ENCODE assay signal across 8 cellular contexts in the genomic region with DNA sequence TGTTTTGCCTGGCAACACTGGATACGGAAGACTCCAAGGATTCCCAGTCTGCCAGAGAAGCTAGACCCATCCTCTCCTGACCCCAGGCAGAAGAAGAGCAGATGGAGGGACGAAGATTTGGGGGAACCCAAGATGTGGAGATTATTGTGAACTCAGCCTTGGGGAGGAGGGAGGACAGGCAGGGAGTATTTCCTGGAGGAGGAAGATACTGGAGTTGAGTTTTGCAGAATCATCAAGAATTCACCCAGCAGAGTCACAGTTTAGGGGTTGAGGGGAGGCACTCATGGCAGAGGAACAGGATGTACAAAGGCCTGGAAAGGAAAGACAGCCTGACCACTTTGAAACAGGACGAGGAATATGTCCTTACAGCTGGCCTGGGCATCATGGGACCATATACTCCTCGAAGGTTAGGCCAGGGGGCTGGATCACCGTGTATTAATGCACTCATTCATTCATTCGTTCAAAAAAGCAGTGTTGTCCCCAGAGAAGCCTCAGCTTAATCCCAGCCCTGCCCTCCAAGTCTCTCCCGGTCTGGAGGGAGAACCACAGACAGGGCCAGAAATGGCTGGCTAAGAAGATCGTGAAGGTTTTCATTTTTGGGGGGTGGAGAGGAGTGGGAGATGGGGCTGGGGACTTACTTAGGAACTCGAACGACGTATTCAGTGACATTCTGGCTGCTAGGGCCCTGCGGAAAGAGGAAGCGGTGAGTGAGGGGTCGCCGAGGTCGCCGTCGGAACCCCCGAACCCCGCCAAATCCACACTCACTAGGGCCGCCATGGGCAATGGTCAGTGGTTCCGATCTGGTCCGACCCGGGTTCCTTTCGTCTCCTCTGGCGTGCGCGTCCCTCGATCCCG. TPM values are rescaled to one million over a fixed set of nuclear protein-coding genes. Genes with fewer than 3 reads are reported as not detected.
DNase-seq lines count a peak whose midpoint lies in the region; ATAC-seq and TF ChIP-seq lines count a peak whose summit lies in the region.

No MANE protein-coding gene starts in this region.

- no peak overlapping the region for H2AFZ ChIP-seq in H9 (ENCODE audit: low read length)

- H3K79me1 ChIP-seq in H9 (ENCODE audit: insufficient read depth, low read depth, low read length, poor library complexity, severe bottlenecking) = peaks cover 9% of the 10 kb centered on the region

- DNase-seq in H9 = no peak
- no peak for DNase-seq in activated naive CD8-positive, alpha-beta T cell treated with anti-CD3 and anti-CD28 coated beads for 36 hours
- DNase-seq in left lung = no peak
- no peak for DNase-seq in upper lobe of left lung
- no peak for DNase-seq in DMS79 (lab: John Stamatoyannopoulos, UW)
- no peak for DNase-seq in stimulated activated CD4-positive, alpha-beta T cell treated with anti-CD3 and anti-CD28 coated beads, Interleukin-1b, Interleukin-23, amount 100 ng/mL, for 48 hours
- DNase-seq in COLO829 (ENCODE audit: low spot score) = no peak

- no peaks in the 10 kb centered on the region for H3K27me3 ChIP-seq in H9 (ENCODE audit: insufficient read depth, low read length)
- H3K27me3 ChIP-seq in left lung = no peaks in the 10 kb centered on the region
- no peaks in the 10 kb centered on the region for H3K27me3 ChIP-seq in upper lobe of left lung

- no peak for ATAC-seq in left lung
- no peak for ATAC-seq in upper lobe of left lung (ENCODE audit: low FRiP score in 2 of 2)

- no peak overlapping the region for H2BK15ac ChIP-seq in H9 (ENCODE audit: low read depth, low read length)

- peak overlapping the region; percentile 97 for H3K4me3 Mint-ChIP-seq in H9
- peak overlapping the region; percentile 95 for H3K4me3 Mint-ChIP-seq in activated naive CD8-positive, alpha-beta T cell treated with anti-CD3 and anti-CD28 coated beads for 36 hours

- no peak overlapping the region for H3K56ac ChIP-seq in H9 (ENCODE audit: insufficient read length, low read depth, low read length)

- no peak overlapping the region for H2BK12ac ChIP-seq in H9 (ENCODE audit: insufficient read length, low read depth, low read length)

- H3K23me2 ChIP-seq in H9 (ENCODE audit: insufficient read length, low read depth, low read length, poor library complexity, severe bottlenecking) = peaks cover 6% of the 10 kb centered on the region

- no peak for TF ChIP-seq CTCF in 22Rv1 (IDR thresholded peaks at IDR 0.05)
- no peak for TF ChIP-seq CTCF in H9 (conservative IDR thresholded peaks at IDR 0.05)
- no peak for TF ChIP-seq CTCF in left lung (IDR thresholded peaks at IDR 0.05)
- peak in 1 of 6 experiments; percentile 17 for TF ChIP-seq CTCF in upper lobe of left lung (IDR thresholded peaks at IDR 0.05)

- no peaks in the 10 kb centered on the region for H3K9me3 Mint-ChIP-seq in H9
- no peaks in the 10 kb centered on the region for H3K9me3 Mint-ChIP-seq in activated naive CD8-positive, alpha-beta T cell treated with anti-CD3 and anti-CD28 coated beads for 36 hours

- H3K4ac ChIP-seq in H9 (ENCODE audit: low read depth, low read length) = no peak overlapping the region

- H3K79me2 ChIP-seq in H9 (ENCODE audit: insufficient read depth, low read length) = peaks cover 3% of the 10 kb centered on the region; the same call in 1 of the 2 replicates

- H2BK5ac ChIP-seq in H9 (ENCODE audit: insufficient read length, low read length) = no peak overlapping the region

- H2AK5ac ChIP-seq in H9 (ENCODE audit: insufficient read length, low read length) = no peak overlapping the region

- intact Hi-C loops in left lung (cut with DNase I) = no loop called here

- H2BK20ac ChIP-seq in H9 (ENCODE audit: low read depth, low read length, poor library complexity, severe bottlenecking) = no peak overlapping the region

- no peaks in the 10 kb centered on the region for H3K27me3 Mint-ChIP-seq in H9 (ENCODE audit: low read depth)
- no peaks in the 10 kb centered on the region for H3K27me3 Mint-ChIP-seq in activated naive CD8-positive, alpha-beta T cell treated with anti-CD3 and anti-CD28 coated beads for 36 hours

- H3T11ph ChIP-seq in H9 (ENCODE audit: low read length) = no peak overlapping the region

- no peak overlapping the region; the same call in 1 of the 2 replicates for H3K14ac ChIP-seq in H9 (ENCODE audit: insufficient read depth, low read length)

- H4K91ac ChIP-seq in H9 (ENCODE audit: insufficient read length, low read depth, low read length) = no peak overlapping the region

- peaks cover 10 to 31% (median 26%) of the 10 kb centered on the region in 3 experiments for H3K36me3 Mint-ChIP-seq in H9 (ENCODE audit: insufficient read depth in 1 of 3, low read depth in 3 of 3)
- H3K36me3 Mint-ChIP-seq in activated naive CD8-positive, alpha-beta T cell treated with anti-CD3 and anti-CD28 coated beads for 36 hours = peaks cover 20% of the 10 kb centered on the region

- H3K4me1 Mint-ChIP-seq in H9 = peaks cover 18 to 26% of the 10 kb centered on the region in 2 experiments
- peaks cover 11% of the 10 kb centered on the region for H3K4me1 Mint-ChIP-seq in activated naive CD8-positive, alpha-beta T cell treated with anti-CD3 and anti-CD28 coated beads for 36 hours

- H3K27ac ChIP-seq in 22Rv1 (peak overlapping the region; percentile 75), H9 (ENCODE audit: insufficient read length, low read depth, low read length) (no peak overlapping the region), left lung (peak overlapping the region; percentile 92 to 97), upper lobe of left lung (peak overlapping the region; percentile 90 to 97 (median 94))

- peak overlapping the region; percentile 89 to 98 (median 95); a peak in 5 of 7 replicates for H3K27ac Mint-ChIP-seq in H9
- peak overlapping the region; percentile 94 for H3K27ac Mint-ChIP-seq in activated naive CD8-positive, alpha-beta T cell treated with anti-CD3 and anti-CD28 coated beads for 36 hours

- peak overlapping the region; percentile 57 for H3K9ac ChIP-seq in H9 (ENCODE audit: extremely low read depth, insufficient read length, low read length)

- peaks cover 0 to 39% of the 10 kb centered on the region in 2 donors for H3K36me3 ChIP-seq in left lung
- H3K36me3 ChIP-seq in upper lobe of left lung = peaks cover 18 to 39% (median 30%) of the 10 kb centered on the region in 4 donors

- TF ChIP-seq EP300 in upper lobe of left lung (IDR thresholded peaks at IDR 0.05) = no peak

- H3K23ac ChIP-seq in H9 (ENCODE audit: insufficient read length, low read depth, low read length) = no peak overlapping the region

- peak overlapping the region; percentile 90 for H3K4me2 ChIP-seq in H9 (ENCODE audit: insufficient read depth, insufficient read length, low read length)

- TF ChIP-seq POLR2A in upper lobe of left lung (IDR thresholded peaks at IDR 0.05) = no peak

- no peak overlapping the region for H3K18ac ChIP-seq in H9 (ENCODE audit: insufficient read length, low read depth, low read length)

- no peak overlapping the region for H4K5ac ChIP-seq in H9 (ENCODE audit: insufficient read length, low read depth, low read length)

- no peak overlapping the region for H2BK120ac ChIP-seq in H9 (ENCODE audit: low read depth, low read length, poor library complexity, severe bottlenecking)

- H3K4me1 ChIP-seq in H9 (ENCODE audit: insufficient read depth, low read length) = peaks cover 3% of the 10 kb centered on the region; the same call in 1 of the 2 replicates
- peaks cover 3 to 21% of the 10 kb centered on the region in 2 donors for H3K4me1 ChIP-seq in left lung
- peaks cover 8 to 27% (median 11%) of the 10 kb centered on the region in 4 donors for H3K4me1 ChIP-seq in upper lobe of left lung

- H3K4me3 ChIP-seq in left lung (peak overlapping the region; percentile 83 to 86), upper lobe of left lung (peak overlapping the region; percentile 60 to 92 (median 74))

- H3K9me3 ChIP-seq in H9 (ENCODE audit: control insufficient read depth, low read depth, low read length) = no peaks in the 10 kb centered on the region
- H3K9me3 ChIP-seq in left lung = no peaks in the 10 kb centered on the region
- no peaks in the 10 kb centered on the region for H3K9me3 ChIP-seq in upper lobe of left lung

- no CpG with 5 or more reads among the region's 30 CpGs for WGBS in H9 (ENCODE audit: extremely low coverage, insufficient read length, low lambda C conversion rate)
- WGBS in upper lobe of left lung, 2 donors = 8 to 15% methylated on average over 14 to 30 of the region's 30 CpGs

- no peak overlapping the region for H4K8ac ChIP-seq in H9 (replicated peaks; ENCODE audit: insufficient read length, low read depth, low read length)

- H4K20me1 ChIP-seq in H9 (ENCODE audit: control insufficient read depth, insufficient read depth, insufficient read length) = no peaks in the 10 kb centered on the region

RNA-seq across cellular contexts. Expression of a gene that starts 0.5 kb away (rescaled TPM):
- total RNA-seq in H9 (2021) (61.2 and 67.2 TPM in 2 replicates), left lung (10 to 100 TPM; 39.6 to 43.4 TPM), upper lobe of left lung (10 to 100 TPM; 40.3 to 76.6 (median 51.0) TPM)
- total RNA-seq in activated naive CD8-positive, alpha-beta T cell treated with anti-CD3 and anti-CD28 coated beads for 36 hours = 10 to 100 TPM; 72.2 to 72.7 TPM

RNA-seq across cellular contexts. Expression of a gene that starts 16.7 kb away (rescaled TPM):
- total RNA-seq in H9 (2021) (2.1 and 2.4 TPM in 2 replicates), left lung (1 to 10 TPM; 1.9 to 2.1 TPM), upper lobe of left lung (1 to 10 TPM in 5 of 6 donors, under 1 TPM in 1; 1.00 to 2.6 (median 1.5) TPM)
- total RNA-seq in activated naive CD8-positive, alpha-beta T cell treated with anti-CD3 and anti-CD28 coated beads for 36 hours = 1 to 10 TPM in 1 of 2 experiments, under 1 TPM in 1; 0.92 to 1.2 TPM

RNA-seq across cellular contexts. Expression of a gene that starts 19.9 kb away (rescaled TPM):
- total RNA-seq in H9 (2021) (81.6 and 85.7 TPM in 2 replicates), left lung (10 to 100 TPM; 52.8 to 67.7 TPM), upper lobe of left lung (100 to 1,000 TPM in 1 of 6 donors, 10 to 100 TPM in 5; 58.5 to 105 (median 77.0) TPM)
- total RNA-seq in activated naive CD8-positive, alpha-beta T cell treated with anti-CD3 and anti-CD28 coated beads for 36 hours = 10 to 100 TPM; 26.7 to 29.6 TPM

RNA-seq across cellular contexts. Expression of a gene that starts 31.1 kb away (rescaled TPM):
- total RNA-seq in H9 (2021) (91.6 and 94.3 TPM in 2 replicates), left lung (10 to 100 TPM; 69.5 to 78.4 TPM), upper lobe of left lung (10 to 100 TPM; 46.1 to 93.2 (median 66.2) TPM)
- total RNA-seq in activated naive CD8-positive, alpha-beta T cell treated with anti-CD3 and anti-CD28 coated beads for 36 hours = 100 to 1,000 TPM; 194 to 196 TPM

RNA-seq across cellular contexts. Expression of a gene that starts 32.2 kb away (rescaled TPM):
- 602 and 626 TPM in 2 replicates for total RNA-seq in H9 (2021)
- 100 to 1,000 TPM; 483 to 489 TPM for total RNA-seq in activated naive CD8-positive, alpha-beta T cell treated with anti-CD3 and anti-CD28 coated beads for 36 hours
- 100 to 1,000 TPM; 173 to 203 TPM for total RNA-seq in left lung
- 100 to 1,000 TPM; 115 to 198 (median 133) TPM for total RNA-seq in upper lobe of left lung
